ENCODE assay signal across 16 cellular contexts in genomic region chr1:50913954-50914353, GRCh38. TPM values are rescaled to one million over a fixed set of nuclear protein-coding genes. Genes with fewer than 3 reads are reported as not detected.
A peak's percentile ranks its signal among the peaks of the same experiment; 100 is the strongest.
DNase-seq lines count a peak whose midpoint lies in the region; ATAC-seq and TF ChIP-seq lines count a peak whose summit lies in the region.
"Had no signal": no experiment of that assay in that cellular context is flagged by ENCODE, and none has a peak within 500 bp of the region (broad histone marks: within the 10 kb centered on the region; RNA-seq: fewer than 3 reads in every experiment).

No MANE protein-coding gene starts in this region.

- H3K9me3 ChIP-seq in IMR-90 (ENCODE audit: control insufficient read depth, insufficient read depth, low read length): no peaks in the 10 kb centered on the region
- H3K9me3 ChIP-seq in endocrine pancreas (ENCODE audit: control insufficient read depth, low read length): no peaks in the 10 kb centered on the region
- H3K9me3 ChIP-seq: BE2C, Caco-2 had no signal

- H3K9ac ChIP-seq in IMR-90 (ENCODE audit: low read depth, low read length): no peak overlapping the region
- no peak overlapping the region for H3K9ac ChIP-seq in endocrine pancreas (ENCODE audit: control insufficient read depth, insufficient read depth, low read length)

- no peak overlapping the region for H3K14ac ChIP-seq in IMR-90 (replicated peaks; ENCODE audit: low read depth, low read length)

- H3K36me3 ChIP-seq in IMR-90 (ENCODE audit: control insufficient read depth, insufficient read depth, low read length) (no peaks in the 10 kb centered on the region), endocrine pancreas (ENCODE audit: control insufficient read depth, insufficient read depth, low read length) (no peaks in the 10 kb centered on the region)
- H3K36me3 ChIP-seq: BE2C had no signal

- no peak overlapping the region for H3K56ac ChIP-seq in IMR-90 (ENCODE audit: extremely low read depth, insufficient read depth, low read length)

- no peaks in the 10 kb centered on the region for H3K9me1 ChIP-seq in IMR-90 (ENCODE audit: insufficient read depth, low read length)

- no peak overlapping the region for H3K4me3 Mint-ChIP-seq in activated CD8-positive, alpha-beta T cell treated with anti-CD3 and anti-CD28 coated beads for 36 hours
- H3K4me3 Mint-ChIP-seq: CD8-positive, alpha-beta memory T cell; GM23338; IgD-negative memory B cell had no signal

- H3K18ac ChIP-seq in IMR-90 (ENCODE audit: low read depth, low read length): no peak overlapping the region

- H4K8ac ChIP-seq in IMR-90 (ENCODE audit: low read depth in 2 of 2, low read length in 2 of 2): no peak overlapping the region

- no TSS peak for BruUV-seq in IMR-90 (replicated peaks; lab: Mats Ljungman, UMichigan)

- no peak overlapping the region for H2BK20ac ChIP-seq in IMR-90 (ENCODE audit: low read depth, low read length)

- dilution Hi-C loops in IMR-90 (cut with HindIII; ENCODE audit: low sequenced_read_pairs, unreplicated experiment): no loop called here

- H2AK5ac ChIP-seq in IMR-90 (ENCODE audit: low read depth, low read length): no peak overlapping the region

- peaks cover 16 to 22% of the 10 kb centered on the region in 2 experiments for H3K79me1 ChIP-seq in IMR-90 (ENCODE audit: low read depth in 1 of 2, low read length in 2 of 2)

- in situ Hi-C loops in IMR-90 (cut with MboI; ENCODE audit: low sequenced_read_pairs): no loop called here

- H2AFZ ChIP-seq in IMR-90 (replicated peaks; ENCODE audit: low read length, poor library complexity): no peak overlapping the region
- H2AFZ ChIP-seq: GM23338 had no signal

- intact Hi-C loops in IMR-90 (cut with micrococcal nuclease): no loop called here
- intact Hi-C loops in activated CD8-positive, alpha-beta T cell treated with anti-CD3 and anti-CD28 coated beads for 36 hours (cut with micrococcal nuclease): no loop called here

- no peak overlapping the region for H3K4me3 ChIP-seq in IMR-90 (ENCODE audit: insufficient read depth, low read depth, low read length)
- peak overlapping the region; percentile 22 for H3K4me3 ChIP-seq in endocrine pancreas (ENCODE audit: control insufficient read depth, insufficient read depth, low read length)
- H3K4me3 ChIP-seq: GM23338 had no signal

- no peak for TF ChIP-seq POLR2A in IMR-90 (IDR thresholded peaks at IDR 0.05; ENCODE audit: low read depth, low read length)

- no peak for TF ChIP-seq CTCF in IMR-90 (conservative IDR thresholded peaks at IDR 0.05; ENCODE audit: low read depth, low read length)
- TF ChIP-seq CTCF in activated CD8-positive, alpha-beta T cell treated with anti-CD3 and anti-CD28 coated beads for 36 hours (IDR thresholded peaks at IDR 0.05): no peak

- no peak overlapping the region for H3K4me2 ChIP-seq in IMR-90 (ENCODE audit: low read depth, low read length)
- H3K4me2 ChIP-seq: GM23338 had no signal

- TF ChIP-seq RAD21 in IMR-90 (IDR thresholded peaks at IDR 0.05; ENCODE audit: low read length): no peak

- H2BK120ac ChIP-seq in IMR-90 (ENCODE audit: low read depth, low read length): no peak overlapping the region

- no peak overlapping the region for H3K4ac ChIP-seq in IMR-90 (ENCODE audit: low read depth, low read length)

- no peaks in the 10 kb centered on the region for H4K20me1 ChIP-seq in IMR-90 (ENCODE audit: insufficient read depth, low read length)

- H3K27ac Mint-ChIP-seq in activated CD8-positive, alpha-beta T cell treated with anti-CD3 and anti-CD28 coated beads for 36 hours: no peak overlapping the region
- H3K27ac Mint-ChIP-seq: CD4-positive, CD25-positive, alpha-beta regulatory T cell; GM23338; IgD-negative memory B cell had no signal

- no peaks in the 10 kb centered on the region for H3K27me3 Mint-ChIP-seq in activated CD8-positive, alpha-beta T cell treated with anti-CD3 and anti-CD28 coated beads for 36 hours
- H3K27me3 Mint-ChIP-seq: CD4-positive, CD25-positive, alpha-beta regulatory T cell; CD8-positive, alpha-beta memory T cell; IgD-negative memory B cell had no signal

- no peak overlapping the region for H2BK5ac ChIP-seq in IMR-90 (ENCODE audit: low read depth, low read length, poor library complexity, severe bottlenecking)

- peaks cover 21% of the 10 kb centered on the region for H3K4me1 Mint-ChIP-seq in activated CD8-positive, alpha-beta T cell treated with anti-CD3 and anti-CD28 coated beads for 36 hours (ENCODE audit: low read depth)

- H2AK9ac ChIP-seq in IMR-90 (replicated peaks; ENCODE audit: low read depth, low read length, poor library complexity): no peak overlapping the region

- H3K4me1 ChIP-seq in IMR-90 (ENCODE audit: control insufficient read depth, insufficient read depth, low read length) (no peaks in the 10 kb centered on the region), endocrine pancreas (ENCODE audit: control insufficient read depth, insufficient read depth, low read length) (peaks cover 29% of the 10 kb centered on the region)
- H3K4me1 ChIP-seq: BE2C, Caco-2 had no signal

- no peak overlapping the region for H4K91ac ChIP-seq in IMR-90 (ENCODE audit: insufficient read depth, low read depth, low read length)

- no peak overlapping the region for H3K23ac ChIP-seq in IMR-90 (ENCODE audit: low read depth, low read length)

- H3K36me3 Mint-ChIP-seq in activated CD8-positive, alpha-beta T cell treated with anti-CD3 and anti-CD28 coated beads for 36 hours (ENCODE audit: low read depth): peaks cover 8% of the 10 kb centered on the region

- CTCF ChIA-PET in IMR-90 (lab: Yijun Ruan, JAX): interaction anchor here (0.6 kb wide), 1 partner anchor 132 kb away, joined by 5 read pairs; no protein-coding TSS in a partner anchor
- CTCF ChIA-PET in activated CD8-positive, alpha-beta T cell treated with anti-CD3 and anti-CD28 coated beads for 36 hours (lab: Charles Lee): interaction anchor here (3.6 kb wide), 1 partner anchor 16 kb away, joined by 11 read pairs; no protein-coding TSS in a partner anchor

- ATAC-seq in IMR-90 (ENCODE audit: low read depth): no peak
- ATAC-seq in activated CD8-positive, alpha-beta T cell treated with anti-CD3 and anti-CD28 coated beads for 36 hours: no peak
- ATAC-seq: GM23338 had no signal

- POLR2A ChIA-PET in IMR-90 (lab: Charles Lee; ENCODE audit: unreplicated experiment): no interaction called here
- POLR2A ChIA-PET in activated CD8-positive, alpha-beta T cell treated with anti-CD3 and anti-CD28 coated beads for 36 hours (lab: Charles Lee): no interaction called here

- H3K27me3 ChIP-seq in IMR-90 (ENCODE audit: control insufficient read depth, insufficient read depth, low read length) (no peaks in the 10 kb centered on the region), endocrine pancreas (ENCODE audit: control insufficient read depth, insufficient read depth, low read length) (no peaks in the 10 kb centered on the region)
- H3K27me3 ChIP-seq: BE2C had no signal

- H3K9me3 Mint-ChIP-seq in activated CD8-positive, alpha-beta T cell treated with anti-CD3 and anti-CD28 coated beads for 36 hours: no peaks in the 10 kb centered on the region
- H3K9me3 Mint-ChIP-seq: CD8-positive, alpha-beta memory T cell; IgD-negative memory B cell had no signal

- no peak overlapping the region for H4K5ac ChIP-seq in IMR-90 (ENCODE audit: low read depth, low read length)

- H3K27ac ChIP-seq in IMR-90 (ENCODE audit: insufficient read depth, low read length): no peak overlapping the region
- H3K27ac ChIP-seq: HL-60 had no signal

- H2BK15ac ChIP-seq in IMR-90 (ENCODE audit: low read depth, low read length): no peak overlapping the region

- no CpG with 5 or more reads among the region's 1 CpG for WGBS in IMR-90 (ENCODE audit: extremely low coverage in 2 of 2, insufficient read length in 1 of 2), 2 experiments

- peak; percentile 3 for DNase-seq in IMR-90
- peak; percentile 7 for DNase-seq in astrocyte of the hippocampus (ENCODE audit: low read depth, low spot score)
- no peak for DNase-seq in activated CD8-positive, alpha-beta T cell treated with anti-CD3 and anti-CD28 coated beads for 36 hours
- DNase-seq in activated effector memory CD4-positive, alpha-beta T cell treated with Interleukin-2 at 50 U/mL for 16 hours: no peak
- DNase-seq in NCI-H345 treated with DMSO at 0.1 percent for 48 hours (lab: John Stamatoyannopoulos, UW; ENCODE audit: unreplicated experiment): no peak
- DNase-seq: ACHN; BE2C; C1 segment of cervical spinal cord; Caco-2; CD4-positive, CD25-positive, alpha-beta regulatory T cell; CD8-positive, alpha-beta memory T cell; HCEC 1CT had no signal

TF ChIP-seq in IMR-90, 13 proteins besides CTCF, POLR2A, EP300 and RAD21:
- TF ChIP-seq MAFK (IDR thresholded peaks at IDR 0.05; ENCODE audit: low read depth, low read length) (peak; percentile 75), SMC3 (IDR thresholded peaks at IDR 0.05; ENCODE audit: low read depth, low read length) (no peak)

RNA-seq across cellular contexts. Expression of gene FAF1, which starts 46.1 kb away (rescaled TPM):
- 72.9 and 78.0 TPM in 2 replicates for total RNA-seq in IMR-90 (2012; rRNA removed)
- polyA plus RNA-seq in IMR-90 (2012; rRNA removed): 15.4 and 18.8 TPM in 2 replicates
- 1.5 and 12.3 TPM in 2 replicates for polyA plus RNA-seq in IMR-90 (2012; cell fraction: cytosol; rRNA removed)
- 0.66 and 6.9 TPM in 2 replicates for polyA plus RNA-seq in IMR-90 (2012; cell fraction: nucleus; rRNA removed; ENCODE audit: low replicate concordance)
- total RNA-seq in activated CD8-positive, alpha-beta T cell treated with anti-CD3 and anti-CD28 coated beads for 36 hours: 10 to 100 TPM; 82.2 to 87.0 TPM

RNA-seq across cellular contexts. Expression of gene CDKN2C, which starts 56.1 kb away (rescaled TPM):
- 14.3 and 18.9 TPM in 2 replicates for total RNA-seq in IMR-90 (2012; rRNA removed)
- polyA plus RNA-seq in IMR-90 (2012; rRNA removed): 13.5 and 15.5 TPM in 2 replicates
- polyA plus RNA-seq in IMR-90 (2012; cell fraction: cytosol; rRNA removed): 7.1 and 10.0 TPM in 2 replicates
- 3.0 and 4.7 TPM in 2 replicates for polyA plus RNA-seq in IMR-90 (2012; cell fraction: nucleus; rRNA removed; ENCODE audit: low replicate concordance)
- 10 to 100 TPM; 18.4 to 20.7 TPM for total RNA-seq in activated CD8-positive, alpha-beta T cell treated with anti-CD3 and anti-CD28 coated beads for 36 hours
- total RNA-seq: GM23338 had no signal
- polyA plus RNA-seq: GM23338 had no signal

Comparison
In these comparisons a context has a peak if more than half of its experiments do, and no peak if none do; other contexts are left out.
1. DNase-seq: peak in IMR-90 (single experiment) and astrocyte of the hippocampus (single experiment); none in activated CD8-positive, alpha-beta T cell treated with anti-CD3 and anti-CD28 coated beads for 36 hours (single experiment), activated effector memory CD4-positive, alpha-beta T cell treated with Interleukin-2 at 50 U/mL for 16 hours (single experiment) and NCI-H345 treated with DMSO at 0.1 percent for 48 hours (single experiment).